In the genomic region with DNA sequence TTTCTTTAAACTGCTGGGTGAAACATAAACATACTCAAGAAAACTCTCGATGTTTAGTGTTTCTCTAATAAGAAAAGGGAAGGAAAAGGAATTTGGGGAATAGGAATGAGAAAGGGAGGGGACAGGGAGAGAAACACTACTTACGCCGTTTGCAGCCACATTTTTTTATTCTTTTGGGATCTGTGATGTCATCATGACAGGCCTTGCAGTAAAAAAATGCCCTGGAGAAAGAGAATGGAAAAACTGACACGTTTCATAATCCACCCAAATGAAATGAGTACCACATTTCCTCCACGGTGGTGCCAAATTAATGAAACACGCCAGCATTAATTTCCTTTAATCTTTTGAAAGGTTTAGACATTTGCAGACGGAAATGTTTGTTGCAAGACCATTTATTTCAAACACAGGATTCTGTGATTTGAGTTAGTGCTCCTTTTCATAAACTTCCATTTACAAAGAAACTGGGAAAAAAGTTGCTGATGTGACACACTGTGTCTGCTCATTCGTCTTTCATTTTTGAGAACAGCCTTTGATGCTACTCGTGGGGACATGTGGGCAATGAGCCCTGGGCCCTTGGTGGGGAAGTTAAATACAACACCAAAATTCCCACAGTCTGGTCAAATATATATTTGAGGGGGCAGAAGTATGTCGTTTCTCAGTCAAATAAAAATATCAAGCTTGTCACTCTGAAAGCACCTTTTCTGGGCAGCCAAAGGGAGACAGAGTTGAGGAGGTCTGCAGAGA, we compare ENCODE assay signal across 20 cellular contexts.
A peak's percentile ranks its signal among the peaks of the same experiment; 100 is the strongest.
DNase-seq lines count a peak whose midpoint lies in the region; ATAC-seq and TF ChIP-seq lines count a peak whose summit lies in the region.
"Had no signal": no experiment of that assay in that cellular context is flagged by ENCODE, and none has a peak within 500 bp of the region (broad histone marks: within the 10 kb centered on the region; RNA-seq: fewer than 3 reads in every experiment).

No MANE protein-coding gene starts in this region.

- peaks cover 22% of the 10 kb centered on the region for H3K4me1 ChIP-seq in muscle layer of colon (ENCODE audit: insufficient read depth, low read length)
- H3K4me1 ChIP-seq in tibial nerve: peaks cover 0 to 30% (median 11%) of the 10 kb centered on the region in 4 donors

- peak; percentile 15 for DNase-seq in GM04504 (ENCODE audit: low read depth)
- peak; percentile 98 for DNase-seq in fibroblast of peridontal ligament (ENCODE audit: extremely low read depth)
- peak in 1 of 2 donors; percentile 63 for DNase-seq in tibial nerve (ENCODE audit: low spot score in 2 of 2)
- no peak for DNase-seq in activated naive CD4-positive, alpha-beta T cell treated with Interleukin-2 at 50 U/mL for 16 hours
- no peak for DNase-seq in T-helper 2 cell
- DNase-seq: activated CD8-positive, alpha-beta memory T cell treated with anti-CD3 and anti-CD28 coated beads for 24 hours; effector memory CD8-positive, alpha-beta T cell; GDM1; GOT3; NCI-H2081 treated with DMSO at 0.1 percent for 48 hours; NCI-H526; SIG-M5; stimulated activated naive B cell treated with anti-CD40 and anti-IgM and Interleukin-4, amounts not matched to agents 10 μg/mL and 1 μg/mL and 100 μg/mL, for 72 hours; T-helper 17 cell had no signal

- TF ChIP-seq POLR2A in tibial nerve (IDR thresholded peaks at IDR 0.05): no peak

- ATAC-seq in GM19397 (IDR thresholded peaks at IDR 0.05; ENCODE audit: unreplicated experiment) (no peak), GM18519 (IDR thresholded peaks at IDR 0.05; ENCODE audit: low FRiP score, unreplicated experiment) (no peak)
- ATAC-seq: activated T-helper 17 cell treated with anti-CD3 and anti-CD28 coated beads, Interleukin-2, amount 50 U/mL, for 72 hours; effector memory CD8-positive, alpha-beta T cell; T-helper 17 cell; WTC11 had no signal

- no peak for TF ChIP-seq CTCF in tibial nerve (IDR thresholded peaks at IDR 0.05)

- WGBS in tibial nerve, 2 donors: 14 to 17% methylated on average over 10 of the region's 10 CpGs

- H3K27ac ChIP-seq in muscle layer of colon (ENCODE audit: low read depth, low read length) (peak overlapping the region; percentile 61), tibial nerve (peak overlapping the region; percentile 25 to 88 (median 68))
- H3K27ac ChIP-seq: HL-60 had no signal

- H3K27me3 ChIP-seq in muscle layer of colon (ENCODE audit: control insufficient read depth in 1 of 2, insufficient read depth in 2 of 2, low read length in 2 of 2) (no peaks in the 10 kb centered on the region), tibial nerve (no peaks in the 10 kb centered on the region)

- no peak overlapping the region for H3K9ac ChIP-seq in muscle layer of colon (ENCODE audit: low read length)

- H3K36me3 ChIP-seq in muscle layer of colon (ENCODE audit: insufficient read depth, low read length): peaks cover 8% of the 10 kb centered on the region
- no peaks in the 10 kb centered on the region for H3K36me3 ChIP-seq in tibial nerve

- H3K4me3 ChIP-seq in muscle layer of colon (ENCODE audit: low read depth in 1 of 2, low read length in 2 of 2) (no peak overlapping the region), tibial nerve (no peak overlapping the region)

- H3K9me3 ChIP-seq in muscle layer of colon (ENCODE audit: low read length) (no peaks in the 10 kb centered on the region), tibial nerve (peaks cover 0 to 4% (median 0%) of the 10 kb centered on the region in 4 donors)

- peak; percentile 77 to 88 for TF ChIP-seq EP300 in tibial nerve (IDR thresholded peaks at IDR 0.05)

Comparison
In these comparisons a context has a peak if more than half of its experiments do, and no peak if none do; other contexts are left out.
1. DNase-seq: peak in GM04504 (single experiment) and fibroblast of peridontal ligament (single experiment); none in activated naive CD4-positive, alpha-beta T cell treated with Interleukin-2 at 50 U/mL for 16 hours (single experiment) and T-helper 2 cell (0 of 5).